Comparison of ENCODE assay signal across 10 cellular contexts in genomic region chr17:32275060-32276042, GRCh38. TPM values are rescaled to one million over a fixed set of nuclear protein-coding genes. Genes with fewer than 3 reads are reported as not detected.
DNase-seq lines count a peak whose midpoint lies in the region; ATAC-seq, FAIRE-seq and TF ChIP-seq lines count a peak whose summit lies in the region.
"Had no signal": no experiment of that assay in that cellular context is flagged by ENCODE, and none has a peak within 500 bp of the region (broad histone marks: within the 10 kb centered on the region; RNA-seq: fewer than 3 reads in every experiment).

No MANE protein-coding gene starts in this region.

- no peaks in the 10 kb centered on the region for H4K20me1 ChIP-seq in endothelial cell of umbilical vein (replicated peaks; ENCODE audit: control insufficient read depth, extremely low read depth, insufficient read depth, low read length)

- no peaks in the 10 kb centered on the region for H3K79me2 ChIP-seq in endothelial cell of umbilical vein (ENCODE audit: control insufficient read depth, insufficient read depth, low read length)

- no peak overlapping the region for H3K4me3 ChIP-seq in endothelial cell of umbilical vein (replicated peaks in 1 of 3; ENCODE audit: insufficient read depth in 1 of 3, low read depth in 1 of 3, low read length in 3 of 3)
- H3K4me3 ChIP-seq in psoas muscle = no peak overlapping the region

- ATAC-seq in psoas muscle = peak in 3 of 4 donors; percentile 26 to 71 (median 34)
- no peak for ATAC-seq in GM19452 (IDR thresholded peaks at IDR 0.05; ENCODE audit: unreplicated experiment)

- no peak for TF ChIP-seq POLR2A in endothelial cell of umbilical vein (IDR thresholded peaks at IDR 0.05; ENCODE audit: low read depth, low read length)

- H3K4me1 ChIP-seq in endothelial cell of umbilical vein (ENCODE audit: control insufficient read depth, extremely low read depth, insufficient read depth, low read length) (no peaks in the 10 kb centered on the region), psoas muscle (no peaks in the 10 kb centered on the region)

- CTCF ChIA-PET in endothelial cell of umbilical vein (lab: Charles Lee) = interaction anchor here (1.2 kb wide), 1 partner anchor 11 kb away, joined by 3 read pairs; no protein-coding TSS in a partner anchor

- H3K9ac ChIP-seq in endothelial cell of umbilical vein (replicated peaks; ENCODE audit: extremely low read depth, insufficient read depth, low read length) = no peak overlapping the region

- dilution Hi-C loops in endothelial cell of umbilical vein (cut with MboI; ENCODE audit: extremely low pct_ligation_motif_present, low sequenced_read_pairs) = no loop called here

- intact Hi-C loops in endothelial cell of umbilical vein (cut with micrococcal nuclease) (no loop called here), psoas muscle (cut with DNase I) (loop anchor here in 1 of 2 donors (5.0 kb wide), 1 partner anchor 37 kb away; no protein-coding TSS in a partner anchor)

- H3K9me3 ChIP-seq in endothelial cell of umbilical vein (replicated peaks; ENCODE audit: control insufficient read depth, insufficient read depth, low read length) (no peaks in the 10 kb centered on the region), psoas muscle (no peaks in the 10 kb centered on the region)

- no peak overlapping the region for H3K27ac ChIP-seq in endothelial cell of umbilical vein (ENCODE audit: insufficient read depth, low read depth, low read length)
- no peak overlapping the region for H3K27ac ChIP-seq in psoas muscle

- no peaks in the 10 kb centered on the region for H3K36me3 ChIP-seq in endothelial cell of umbilical vein (ENCODE audit: control insufficient read depth in 2 of 2, extremely low read depth in 1 of 2, insufficient read depth in 2 of 2, low read length in 2 of 2)
- no peaks in the 10 kb centered on the region for H3K36me3 ChIP-seq in psoas muscle (ENCODE audit: insufficient read depth in 1 of 2, low read depth in 1 of 2)

- peak; percentile 56 for FAIRE-seq in endothelial cell of umbilical vein (lab: Jason Lieb, UNC)
- FAIRE-seq: A204.1 had no signal

- TF ChIP-seq CTCF in endothelial cell of umbilical vein (IDR thresholded peaks at IDR 0.05; ENCODE audit: extremely low read depth in 1 of 2, insufficient read depth in 1 of 2, low read depth in 1 of 2, low read length in 2 of 2) (no peak), psoas muscle (IDR thresholded peaks at IDR 0.05) (no peak)

- H2AFZ ChIP-seq in endothelial cell of umbilical vein (ENCODE audit: low read depth, low read length) = no peak overlapping the region

- POLR2A ChIA-PET in endothelial cell of umbilical vein (lab: Charles Lee) = no interaction called here

- H3K9me1 ChIP-seq in endothelial cell of umbilical vein (replicated peaks; ENCODE audit: control insufficient read depth, extremely low read depth, insufficient read depth, low read length) = no peaks in the 10 kb centered on the region

- no peak overlapping the region for H3K4me2 ChIP-seq in endothelial cell of umbilical vein (ENCODE audit: insufficient read depth, low read length)

- WGBS in psoas muscle, 3 donors = 37 to 49% (median 46%) methylated on average over 19 of the region's 19 CpGs

- DNase-seq in NCI-H2107 treated with DMSO at 0.1 percent for 48 hours (lab: John Stamatoyannopoulos, UW; ENCODE audit: unreplicated experiment) = peak; percentile 40
- DNase-seq in NCI-H2107 (lab: John Stamatoyannopoulos, UW) = no peak
- peak; percentile 82 for DNase-seq in NCI-H446 treated with DMSO at 0.1 percent for 48 hours (lab: John Stamatoyannopoulos, UW)
- peak; percentile 36 for DNase-seq in endothelial cell of umbilical vein (ENCODE audit: low read depth, low spot score)
- DNase-seq in psoas muscle = peak; percentile 64 to 75
- DNase-seq in NCI-H1105 treated with DMSO at 0.1 percent for 48 hours (lab: John Stamatoyannopoulos, UW) = no peak
- no peak for DNase-seq in NCI-H128 (lab: John Stamatoyannopoulos, UW; ENCODE audit: unreplicated experiment)
- DNase-seq: activated naive CD4-positive, alpha-beta T cell had no signal

- H3K27me3 ChIP-seq in endothelial cell of umbilical vein (ENCODE audit: control insufficient read depth in 2 of 2, insufficient read depth in 2 of 2, low read length in 2 of 2) (peaks cover 7 to 11% of the 10 kb centered on the region in 2 experiments), psoas muscle (ENCODE audit: insufficient read depth in 3 of 3, low read length in 2 of 3) (peaks cover 0 to 27% (median 5%) of the 10 kb centered on the region in 3 donors)

- BruUV-seq in endothelial cell of umbilical vein (replicated peaks; lab: Mats Ljungman, UMichigan) = no TSS peak

TF ChIP-seq in endothelial cell of umbilical vein, 7 proteins besides CTCF, POLR2A, EP300 and RAD21:
- TF ChIP-seq MAX (IDR thresholded peaks at IDR 0.05; ENCODE audit: insufficient read depth, insufficient read length) (no peak), MYC (IDR thresholded peaks at IDR 0.05; ENCODE audit: low read depth, low read length) (no peak), EZH2 (IDR thresholded peaks at IDR 0.05; ENCODE audit: borderline replicate concordance, low read depth, low read length, severe bottlenecking) (no peak), POLR2AphosphoS5 (IDR thresholded peaks at IDR 0.05; ENCODE audit: insufficient read depth, low read depth, low read length) (no peak), JUN (IDR thresholded peaks at IDR 0.05; ENCODE audit: borderline replicate concordance, insufficient read depth, insufficient read length, low read depth) (no peak), GATA2 (IDR thresholded peaks at IDR 0.05; ENCODE audit: insufficient read depth, insufficient read length, low read depth, low read length) (no peak), FOS (IDR thresholded peaks at IDR 0.05; ENCODE audit: borderline replicate concordance, insufficient read depth, low read length) (peak; percentile 80)

RNA-seq across cellular contexts. Expression of gene RHBDL3, which starts 9.7 kb away (rescaled TPM):
- total RNA-seq in endothelial cell of umbilical vein (0.20 TPM in 1 of 2 replicates, not detected in the other), psoas muscle (under 1 TPM; 0.04 to 0.19 (median 0.12) TPM)
- polyA plus RNA-seq in endothelial cell of umbilical vein (0.08 and 0.11 TPM in 2 replicates), psoas muscle (under 1 TPM in 2 of 3 donors, not detected in 1; 0.06 to 0.12 TPM)
- 0.03 and 0.11 TPM in 2 replicates for polyA plus RNA-seq in endothelial cell of umbilical vein (2011; cell fraction: cytosol; rRNA removed)
- 0.05 and 0.10 TPM in 2 replicates for polyA plus RNA-seq in endothelial cell of umbilical vein (2011; cell fraction: nucleus; rRNA removed)
- 0.04 TPM in 1 of 2 replicates, not detected in the other for polyA plus RNA-seq in endothelial cell of umbilical vein (2012)
- not detected in 2 replicates for polyA minus RNA-seq in endothelial cell of umbilical vein
- polyA minus RNA-seq in endothelial cell of umbilical vein (2011; cell fraction: cytosol; rRNA and poly(A)+ RNA removed) = not detected
- not detected in 2 replicates for polyA minus RNA-seq in endothelial cell of umbilical vein (2011; cell fraction: nucleus; rRNA and poly(A)+ RNA removed)

Comparison
In these comparisons a context has a peak if more than half of its experiments do, and no peak if none do; other contexts are left out.
1. DNase-seq: peak in NCI-H2107 treated with DMSO at 0.1 percent for 48 hours (single experiment), NCI-H446 treated with DMSO at 0.1 percent for 48 hours (single experiment), endothelial cell of umbilical vein (single experiment) and psoas muscle (2 of 2); none in NCI-H2107 (single experiment), NCI-H1105 treated with DMSO at 0.1 percent for 48 hours (single experiment) and NCI-H128 (single experiment).